Comparison of ENCODE assay signal across 32 cellular contexts in the genomic region with DNA sequence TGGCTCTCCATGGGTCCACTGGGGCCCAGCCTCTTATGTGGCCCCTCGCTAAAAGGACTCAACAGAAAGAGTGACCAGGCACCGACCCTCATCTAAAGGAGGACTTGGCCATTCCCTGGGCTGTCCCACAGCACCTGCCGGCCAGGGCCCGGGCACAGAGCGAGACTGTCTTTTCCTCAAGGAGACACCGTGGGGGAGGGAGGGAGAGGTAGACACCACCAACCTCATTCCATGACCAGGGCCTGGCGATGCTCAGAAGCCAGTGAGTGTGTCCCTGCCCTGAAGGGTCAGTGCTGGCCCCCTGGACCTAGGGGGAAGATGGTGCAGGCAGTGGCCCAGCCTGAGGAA. TPM values are rescaled to one million over a fixed set of nuclear protein-coding genes. Genes with fewer than 3 reads are reported as not detected.
DNase-seq lines count a peak whose midpoint lies in the region; ATAC-seq and TF ChIP-seq lines count a peak whose summit lies in the region.
"Had no signal": no experiment of that assay in that cellular context is flagged by ENCODE, and none has a peak within 500 bp of the region (broad histone marks: within the 10 kb centered on the region; RNA-seq: fewer than 3 reads in every experiment).

No MANE protein-coding gene starts in this region.

- H3K27ac ChIP-seq in upper lobe of right lung: no peak overlapping the region
- H3K27ac ChIP-seq: ascending aorta, left lung, RWPE1, SK-N-MC, skin epidermis had no signal

- no peak overlapping the region for H3K4me3 ChIP-seq in upper lobe of right lung
- H3K4me3 ChIP-seq: ascending aorta, left lung, SK-N-MC, skin epidermis had no signal

- intact Hi-C loops in activated CD4-positive, alpha-beta T cell treated with anti-CD3 and anti-CD28 coated beads, Interleukin-2, amount 10 ng/mL, durations not matched to agents 24 days and 14 days (cut with micrococcal nuclease): no loop called here
- intact Hi-C loops in left cardiac atrium (cut with DNase I): no loop called here
- intact Hi-C loops in cardiac septum (cut with DNase I): no loop called here
- intact Hi-C loops in upper lobe of right lung (cut with DNase I): no loop called here

- H3K27me3 Mint-ChIP-seq in activated CD4-positive, alpha-beta T cell treated with anti-CD3 and anti-CD28 coated beads, Interleukin-2, amount 10 ng/mL, durations not matched to agents 24 days and 14 days: no peaks in the 10 kb centered on the region
- H3K27me3 Mint-ChIP-seq: activated naive CD8-positive, alpha-beta T cell had no signal

- H3K4me3 Mint-ChIP-seq in activated CD4-positive, alpha-beta T cell treated with anti-CD3 and anti-CD28 coated beads, Interleukin-2, amount 10 ng/mL, durations not matched to agents 24 days and 14 days: no peak overlapping the region
- H3K4me3 Mint-ChIP-seq: activated naive CD8-positive, alpha-beta T cell; immature natural killer cell; mesothelial cell of epicardium; naive thymus-derived CD4-positive, alpha-beta T cell had no signal

- no peaks in the 10 kb centered on the region for H3K27me3 ChIP-seq in upper lobe of right lung
- H3K27me3 ChIP-seq: ascending aorta, left lung had no signal

- H3K4me1 ChIP-seq in upper lobe of right lung: no peaks in the 10 kb centered on the region
- H3K4me1 ChIP-seq: ascending aorta, left lung had no signal

- peak; percentile 2 for DNase-seq in activated CD4-positive, alpha-beta T cell treated with anti-CD3 and anti-CD28 coated beads for 48 hours
- no peak for DNase-seq in activated CD4-positive, alpha-beta T cell treated with anti-CD3 and anti-CD28 coated beads, Interleukin-2, amount 10 ng/mL, durations not matched to agents 24 days and 14 days
- peak; percentile 5 for DNase-seq in left cardiac atrium
- DNase-seq in cardiac septum (ENCODE audit: low spot score): no peak
- DNase-seq in mesenteric fat pad (ENCODE audit: low spot score): peak; percentile 88
- peak; percentile 53 for DNase-seq in upper lobe of right lung
- no peak for DNase-seq in NCI-H1092 treated with DMSO at 0.1 percent for 48 hours (lab: John Stamatoyannopoulos, UW)
- DNase-seq: activated CD4-positive, alpha-beta T cell treated with anti-CD3 and anti-CD28 coated beads for 1 hour; cortex of kidney; DMS79 treated with DMSO at 0.1 percent for 48 hours; effector memory CD4-positive, alpha-beta T cell; GDM1; immature natural killer cell; MM.1S; naive thymus-derived CD4-positive, alpha-beta T cell; NCI-H1930; NCI-H526; OCI-M1; stimulated activated naive CD4-positive, alpha-beta T cell treated with Interleukin-2 at 50 U/mL for 16 hours had no signal

- no peak for TF ChIP-seq CTCF in upper lobe of right lung (IDR thresholded peaks at IDR 0.05)

- no peaks in the 10 kb centered on the region for H3K9me3 Mint-ChIP-seq in activated CD4-positive, alpha-beta T cell treated with anti-CD3 and anti-CD28 coated beads, Interleukin-2, amount 10 ng/mL, durations not matched to agents 24 days and 14 days
- H3K9me3 Mint-ChIP-seq: immature natural killer cell, mesothelial cell of epicardium had no signal

- no peaks in the 10 kb centered on the region for H3K36me3 Mint-ChIP-seq in activated CD4-positive, alpha-beta T cell treated with anti-CD3 and anti-CD28 coated beads, Interleukin-2, amount 10 ng/mL, durations not matched to agents 24 days and 14 days (ENCODE audit: low read depth)
- H3K36me3 Mint-ChIP-seq: activated naive CD8-positive, alpha-beta T cell; immature natural killer cell had no signal

- no peaks in the 10 kb centered on the region for H3K4me1 Mint-ChIP-seq in activated CD4-positive, alpha-beta T cell treated with anti-CD3 and anti-CD28 coated beads, Interleukin-2, amount 10 ng/mL, durations not matched to agents 24 days and 14 days
- H3K4me1 Mint-ChIP-seq: immature natural killer cell had no signal

- no peak overlapping the region for H3K27ac Mint-ChIP-seq in activated CD4-positive, alpha-beta T cell treated with anti-CD3 and anti-CD28 coated beads, Interleukin-2, amount 10 ng/mL, durations not matched to agents 24 days and 14 days
- H3K27ac Mint-ChIP-seq: activated naive CD8-positive, alpha-beta T cell; mesothelial cell of epicardium had no signal

- no peak for ATAC-seq in left cardiac atrium
- no peak for ATAC-seq in upper lobe of right lung
- no peak for ATAC-seq in HG02938 (IDR thresholded peaks at IDR 0.05; ENCODE audit: unreplicated experiment)
- ATAC-seq: left lung; naive thymus-derived CD4-positive, alpha-beta T cell had no signal

- no peaks in the 10 kb centered on the region for H3K9me3 ChIP-seq in upper lobe of right lung
- H3K9me3 ChIP-seq: left lung had no signal

- no peaks in the 10 kb centered on the region for H3K36me3 ChIP-seq in upper lobe of right lung

RNA-seq across cellular contexts. Expression of a gene that starts 39.8 kb away (rescaled TPM):
- not detected in 2 replicates for total RNA-seq in activated CD4-positive, alpha-beta T cell treated with anti-CD3 and anti-CD28 coated beads, Interleukin-2, amount 10 ng/mL, durations not matched to agents 24 days and 14 days
- not detected for total RNA-seq in left cardiac atrium
- not detected for total RNA-seq in cardiac septum
- total RNA-seq in mesenteric fat pad: not detected
- total RNA-seq in upper lobe of right lung: 9.5 TPM
- total RNA-seq: ascending aorta; epithelial cell of proximal tubule; mesothelial cell of epicardium; osteoblast; T-helper 1 cell treated with Interleukin-12 subunit alpha and Interleukin-12 subunit beta and Interleukin-4 antibody, amounts not matched to agents 30 ng/mL and 1 ng/mL, for 36 hours; temporal lobe; urinary bladder had no signal

Comparison
In these comparisons a context has a peak if more than half of its experiments do, and no peak if none do; other contexts are left out.
1. DNase-seq: peak in activated CD4-positive, alpha-beta T cell treated with anti-CD3 and anti-CD28 coated beads for 48 hours (single experiment), left cardiac atrium (single experiment), mesenteric fat pad (single experiment) and upper lobe of right lung (single experiment); none in activated CD4-positive, alpha-beta T cell treated with anti-CD3 and anti-CD28 coated beads, Interleukin-2, amount 10 ng/mL, durations not matched to agents 24 days and 14 days (single experiment), cardiac septum (single experiment) and NCI-H1092 treated with DMSO at 0.1 percent for 48 hours (single experiment).
2. RNA of a gene that starts 39.8 kb away (total RNA-seq): 9.5 TPM in upper lobe of right lung (single experiment); not detected in activated CD4-positive, alpha-beta T cell treated with anti-CD3 and anti-CD28 coated beads, Interleukin-2, amount 10 ng/mL, durations not matched to agents 24 days and 14 days, not detected in left cardiac atrium, not detected in cardiac septum (single experiment) and not detected in mesenteric fat pad (single experiment); every median in the first group is over 10 times any median in the second.